In the genomic region with DNA sequence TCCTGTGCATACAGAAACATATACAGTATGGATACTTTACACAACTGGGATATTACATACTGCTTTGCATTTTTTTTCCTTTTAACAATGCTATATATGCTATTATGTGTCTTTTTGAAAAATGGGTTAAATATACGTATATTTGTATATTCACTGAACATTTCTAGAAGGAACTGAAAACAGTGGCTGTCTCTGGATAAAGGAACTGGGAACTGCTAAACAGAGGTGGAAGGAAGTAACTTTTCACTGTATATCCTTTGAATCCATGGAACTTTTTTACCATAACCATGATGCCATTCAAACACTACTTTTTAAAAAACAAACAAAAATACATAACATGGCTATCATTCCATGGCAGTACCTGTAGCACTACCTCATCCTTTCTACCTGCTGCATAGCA, we compare ENCODE assay signal across 1 cellular context.
TF ChIP-seq lines count a peak whose summit lies in the region.

No MANE protein-coding gene starts in this region.

TF ChIP-seq in GM12878, 131 proteins besides CTCF, POLR2A, EP300 and RAD21:
- TF ChIP-seq PAX5 (IDR thresholded peaks at IDR 0.05; ENCODE audit: borderline replicate concordance, low read depth, low read length) (no peak), STAT1 (conservative IDR thresholded peaks at IDR 0.05) (no peak), SPI1 (IDR thresholded peaks at IDR 0.05; ENCODE audit: borderline replicate concordance, insufficient read depth, low read depth, low read length) (peak; percentile 59), EGR1 (IDR thresholded peaks at IDR 0.05; ENCODE audit: borderline replicate concordance in 1 of 2, low read depth in 2 of 2, low read length in 2 of 2) (no peak), POU2F2 (IDR thresholded peaks at IDR 0.05; ENCODE audit: borderline replicate concordance, low read depth, low read length) (no peak)
- TF ChIP-seq, protein P1, sequence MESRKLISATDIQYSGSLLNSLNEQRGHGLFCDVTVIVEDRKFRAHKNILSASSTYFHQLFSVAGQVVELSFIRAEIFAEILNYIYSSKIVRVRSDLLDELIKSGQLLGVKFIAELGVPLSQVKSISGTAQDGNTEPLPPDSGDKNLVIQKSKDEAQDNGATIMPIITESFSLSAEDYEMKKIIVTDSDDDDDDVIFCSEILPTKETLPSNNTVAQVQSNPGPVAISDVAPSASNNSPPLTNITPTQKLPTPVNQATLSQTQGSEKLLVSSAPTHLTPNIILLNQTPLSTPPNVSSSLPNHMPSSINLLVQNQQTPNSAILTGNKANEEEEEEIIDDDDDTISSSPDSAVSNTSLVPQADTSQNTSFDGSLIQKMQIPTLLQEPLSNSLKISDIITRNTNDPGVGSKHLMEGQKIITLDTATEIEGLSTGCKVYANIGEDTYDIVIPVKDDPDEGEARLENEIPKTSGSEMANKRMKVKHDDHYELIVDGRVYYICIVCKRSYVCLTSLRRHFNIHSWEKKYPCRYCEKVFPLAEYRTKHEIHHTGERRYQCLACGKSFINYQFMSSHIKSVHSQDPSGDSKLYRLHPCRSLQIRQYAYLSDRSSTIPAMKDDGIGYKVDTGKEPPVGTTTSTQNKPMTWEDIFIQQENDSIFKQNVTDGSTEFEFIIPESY (IDR thresholded peaks at IDR 0.05): no peak
- TF ChIP-seq, protein P2, sequence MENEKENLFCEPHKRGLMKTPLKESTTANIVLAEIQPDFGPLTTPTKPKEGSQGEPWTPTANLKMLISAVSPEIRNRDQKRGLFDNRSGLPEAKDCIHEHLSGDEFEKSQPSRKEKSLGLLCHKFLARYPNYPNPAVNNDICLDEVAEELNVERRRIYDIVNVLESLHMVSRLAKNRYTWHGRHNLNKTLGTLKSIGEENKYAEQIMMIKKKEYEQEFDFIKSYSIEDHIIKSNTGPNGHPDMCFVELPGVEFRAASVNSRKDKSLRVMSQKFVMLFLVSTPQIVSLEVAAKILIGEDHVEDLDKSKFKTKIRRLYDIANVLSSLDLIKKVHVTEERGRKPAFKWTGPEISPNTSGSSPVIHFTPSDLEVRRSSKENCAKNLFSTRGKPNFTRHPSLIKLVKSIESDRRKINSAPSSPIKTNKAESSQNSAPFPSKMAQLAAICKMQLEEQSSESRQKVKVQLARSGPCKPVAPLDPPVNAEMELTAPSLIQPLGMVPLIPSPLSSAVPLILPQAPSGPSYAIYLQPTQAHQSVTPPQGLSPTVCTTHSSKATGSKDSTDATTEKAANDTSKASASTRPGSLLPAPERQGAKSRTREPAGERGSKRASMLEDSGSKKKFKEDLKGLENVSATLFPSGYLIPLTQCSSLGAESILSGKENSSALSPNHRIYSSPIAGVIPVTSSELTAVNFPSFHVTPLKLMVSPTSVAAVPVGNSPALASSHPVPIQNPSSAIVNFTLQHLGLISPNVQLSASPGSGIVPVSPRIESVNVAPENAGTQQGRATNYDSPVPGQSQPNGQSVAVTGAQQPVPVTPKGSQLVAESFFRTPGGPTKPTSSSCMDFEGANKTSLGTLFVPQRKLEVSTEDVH (IDR thresholded peaks at IDR 0.05; ENCODE audit: low read depth, partially characterized antibody): no peak
